ENCODE assay signal across 8 cellular contexts in genomic region chr4:128574706-128575105, GRCh38.
A peak's percentile ranks its signal among the peaks of the same experiment; 100 is the strongest.
DNase-seq lines count a peak whose midpoint lies in the region; ATAC-seq and TF ChIP-seq lines count a peak whose summit lies in the region.

No MANE protein-coding gene starts in this region.

- peak; percentile 68 for TF ChIP-seq CTCF in fibroblast of the aortic adventitia (IDR thresholded peaks at IDR 0.05; ENCODE audit: insufficient read depth, low read length)
- TF ChIP-seq CTCF in upper lobe of right lung (IDR thresholded peaks at IDR 0.05) = peak; percentile 67

- intact Hi-C loops in upper lobe of right lung (cut with DNase I) = loop anchor here (10.0 kb wide), 1 partner anchor 230 kb away; the partner anchor contains the start of gene JADE1

- peak; percentile 76 for ATAC-seq in GM18519 (IDR thresholded peaks at IDR 0.05; ENCODE audit: low FRiP score, unreplicated experiment)
- ATAC-seq in HG02973 (IDR thresholded peaks at IDR 0.05; ENCODE audit: unreplicated experiment) = peak; percentile 92
- peak; percentile 86 for ATAC-seq in upper lobe of right lung

- H3K4me3 ChIP-seq in fibroblast of the aortic adventitia (ENCODE audit: low read depth, low read length) = no peak overlapping the region
- no peak overlapping the region for H3K4me3 ChIP-seq in upper lobe of right lung

- no peaks in the 10 kb centered on the region for H3K36me3 ChIP-seq in upper lobe of right lung

- H3K27me3 ChIP-seq in upper lobe of right lung = no peaks in the 10 kb centered on the region

- no peaks in the 10 kb centered on the region for H3K9me3 ChIP-seq in upper lobe of right lung

- peaks cover 23% of the 10 kb centered on the region for H3K4me1 ChIP-seq in upper lobe of right lung

- DNase-seq in AG20443 (ENCODE audit: low spot score) (peak; percentile 30), NCI-H748 treated with DMSO at 0.1 percent for 48 hours (lab: John Stamatoyannopoulos, UW) (peak; percentile 9), activated T-cell treated with anti-CD3 and anti-CD28 coated beads for 4 hours (peak; percentile 35), fibroblast of the aortic adventitia (ENCODE audit: low read depth) (peak; percentile 85), occipital lobe (lab: John Stamatoyannopoulos, UW) (peak; percentile 16), upper lobe of right lung (peak; percentile 76)

- no peak overlapping the region for H3K27ac ChIP-seq in upper lobe of right lung

Comparison
In these comparisons a context has a peak if more than half of its experiments do, and no peak if none do; other contexts are left out.
1. DNase-seq: peak in every context shown above with its lines; median percentile 85 in fibroblast of the aortic adventitia; 76 in upper lobe of right lung; 35 in activated T-cell treated with anti-CD3 and anti-CD28 coated beads for 4 hours; 30 in AG20443; 16 in occipital lobe; 9 in NCI-H748 treated with DMSO at 0.1 percent for 48 hours.